ENCODE assay signal across 3 cellular contexts in genomic region chr5:61683926-61684325, GRCh38.
"Had no signal": no experiment of that assay in that cellular context is flagged by ENCODE, and none has a peak within 500 bp of the region (broad histone marks: within the 10 kb centered on the region; RNA-seq: fewer than 3 reads in every experiment).

No MANE protein-coding gene starts in this region.

- ATAC-seq: GM12878 had no signal

- H3K4me3 ChIP-seq: GM12878 had no signal

- DNase-seq: GDM1, GF-D8 had no signal
